ENCODE assay signal across 14 cellular contexts in genomic region chr5:133316346-133317343, GRCh38.
DNase-seq lines count a peak whose midpoint lies in the region; ATAC-seq, FAIRE-seq and TF ChIP-seq lines count a peak whose summit lies in the region.
"Had no signal": no experiment of that assay in that cellular context is flagged by ENCODE, and none has a peak within 500 bp of the region (broad histone marks: within the 10 kb centered on the region; RNA-seq: fewer than 3 reads in every experiment).

No MANE protein-coding gene starts in this region.

- no peak overlapping the region for H3K4me3 Mint-ChIP-seq in endodermal cell

- FAIRE-seq in small intestine (lab: Jason Lieb, UNC) = no peak
- FAIRE-seq: GM18507 had no signal

- peaks cover 22% of the 10 kb centered on the region for H3K4me1 Mint-ChIP-seq in endodermal cell

- peak; percentile 51 for DNase-seq in NCI-H82 (lab: John Stamatoyannopoulos, UW)
- DNase-seq in NCI-H82 treated with DMSO at 0.1 percent for 48 hours (lab: John Stamatoyannopoulos, UW; ENCODE audit: unreplicated experiment) = no peak
- peak; percentile 12 for DNase-seq in M059J (ENCODE audit: low read depth)
- DNase-seq in endodermal cell = peak; percentile 91
- peak; percentile 12 for DNase-seq in small intestine
- no peak for DNase-seq in activated CD4-positive, CD25-positive, alpha-beta regulatory T cell (lab: John Stamatoyannopoulos, UW)
- DNase-seq in SIG-M5 (lab: John Stamatoyannopoulos, UW) = no peak
- DNase-seq: heart right ventricle; NCI-H2081; stimulated activated CD4-positive, alpha-beta T cell treated with anti-CD3 and anti-CD28 coated beads, Interleukin-12 subunit alpha, Interleukin-12 subunit beta, amount 100 ng/mL, for 4 hours; stimulated activated naive CD4-positive, alpha-beta T cell treated with Interleukin-2 at 50 U/mL for 16 hours had no signal

- no peaks in the 10 kb centered on the region for H3K9me3 Mint-ChIP-seq in endodermal cell

- peak; percentile 83 for TF ChIP-seq CTCF in endodermal cell (conservative IDR thresholded peaks at IDR 0.05)

- H3K4me3 ChIP-seq in endodermal cell (ENCODE audit: low read length) (no peak overlapping the region), small intestine (ENCODE audit: low read depth in 1 of 2, low read length in 2 of 2) (no peak overlapping the region)
- H3K4me3 ChIP-seq: heart right ventricle, SJSA1 had no signal

- H3K36me3 ChIP-seq in endodermal cell (ENCODE audit: control insufficient read depth, insufficient read depth, low read length) (no peaks in the 10 kb centered on the region), small intestine (ENCODE audit: control insufficient read depth in 2 of 2, insufficient read depth in 2 of 2, low read length in 2 of 2) (no peaks in the 10 kb centered on the region)
- H3K36me3 ChIP-seq: heart right ventricle, SJSA1 had no signal

- H3K27me3 ChIP-seq in endodermal cell (ENCODE audit: control insufficient read depth, insufficient read depth, low read length, poor library complexity, severe bottlenecking) = peaks cover 29% of the 10 kb centered on the region
- no peaks in the 10 kb centered on the region for H3K27me3 ChIP-seq in small intestine (ENCODE audit: control insufficient read depth in 2 of 2, insufficient read depth in 2 of 2, low read length in 2 of 2)

- no peaks in the 10 kb centered on the region for H3K9me3 ChIP-seq in endodermal cell (ENCODE audit: control insufficient read depth, low read length)
- no peaks in the 10 kb centered on the region for H3K9me3 ChIP-seq in small intestine (ENCODE audit: control insufficient read depth, low read depth)
- H3K9me3 ChIP-seq: heart right ventricle, SJSA1 had no signal

- no peak overlapping the region for H3K9ac ChIP-seq in endodermal cell (ENCODE audit: extremely low read depth, low read length, poor library complexity, severe bottlenecking)

- no peak overlapping the region for H3K27ac ChIP-seq in endodermal cell (ENCODE audit: low read depth, low read length)
- no peak overlapping the region for H3K27ac ChIP-seq in small intestine (ENCODE audit: low read depth in 1 of 2, low read length in 1 of 2)
- H3K27ac ChIP-seq: heart right ventricle, SJSA1 had no signal

- WGBS in endodermal cell (ENCODE audit: insufficient coverage in 1 of 2, insufficient read length in 1 of 2), 2 experiments = 85 to 92% methylated on average over 15 to 22 of the region's 22 CpGs
- WGBS in small intestine, 3 donors = 71 to 79% (median 77%) methylated on average over 22 of the region's 22 CpGs

- H3K27ac Mint-ChIP-seq in endodermal cell = no peak overlapping the region

- no peaks in the 10 kb centered on the region for H3K36me3 Mint-ChIP-seq in endodermal cell (ENCODE audit: low read depth)

- no peak for ATAC-seq in GM21717 (IDR thresholded peaks at IDR 0.05; ENCODE audit: unreplicated experiment)
- ATAC-seq: heart right ventricle had no signal

- H3K4me1 ChIP-seq in endodermal cell (ENCODE audit: control insufficient read depth, insufficient read depth, low read length) (peaks cover 3% of the 10 kb centered on the region), small intestine (ENCODE audit: control insufficient read depth in 2 of 2, insufficient read depth in 1 of 2, low read depth in 1 of 2, low read length in 1 of 2) (no peaks in the 10 kb centered on the region)
- H3K4me1 ChIP-seq: heart right ventricle, SJSA1 had no signal

- H3K27me3 Mint-ChIP-seq in endodermal cell (ENCODE audit: insufficient read depth) = peaks cover 25% of the 10 kb centered on the region

Comparison
In these comparisons a context has a peak if more than half of its experiments do, and no peak if none do; other contexts are left out.
1. DNase-seq: peak in NCI-H82 (single experiment), M059J (single experiment), endodermal cell (single experiment) and small intestine (single experiment); none in NCI-H82 treated with DMSO at 0.1 percent for 48 hours (single experiment), activated CD4-positive, CD25-positive, alpha-beta regulatory T cell (0 of 4) and SIG-M5 (single experiment).